Comparison of ENCODE assay signal across 9 cellular contexts in genomic region chr3:377158-377561, GRCh38.
DNase-seq lines count a peak whose midpoint lies in the region; ATAC-seq and TF ChIP-seq lines count a peak whose summit lies in the region.
"Had no signal": no experiment of that assay in that cellular context is flagged by ENCODE, and none has a peak within 500 bp of the region (broad histone marks: within the 10 kb centered on the region; RNA-seq: fewer than 3 reads in every experiment).

No MANE protein-coding gene starts in this region.

- H3K4me1 ChIP-seq in HAP-1 = no peaks in the 10 kb centered on the region
- H3K4me1 ChIP-seq: SJSA1 had no signal

- 0 out of 2 replicates have a peak, but pooled peaks have one; percentile 14 for TF ChIP-seq CTCF in GM12874 (IDR thresholded peaks at IDR 0.05; ENCODE audit: insufficient read depth, low read depth, low read length)

- no peak overlapping the region for H3K4me3 Mint-ChIP-seq in naive B cell
- no peak overlapping the region for H3K4me3 Mint-ChIP-seq in effector memory CD8-positive, alpha-beta T cell
- no peak overlapping the region for H3K4me3 Mint-ChIP-seq in naive thymus-derived CD8-positive, alpha-beta T cell

- DNase-seq in HAP-1 (ENCODE audit: low spot score in 2 of 2) (peak; percentile 22 to 65), NCI-H146 treated with DMSO at 0.1 percent for 48 hours (lab: John Stamatoyannopoulos, UW; ENCODE audit: unreplicated experiment) (peak; percentile 12), astrocyte of the hippocampus (ENCODE audit: low read depth, low spot score) (peak; percentile 58), naive B cell (peak; percentile 39)
- DNase-seq in effector memory CD8-positive, alpha-beta T cell = no peak
- no peak for DNase-seq in stimulated activated naive CD8-positive, alpha-beta T cell treated with anti-CD3 and anti-CD28 coated beads, Interleukin-15, Interleukin-2, amounts not matched to agents 100 U/mL and 50 U/mL, for 24 hours
- no peak for DNase-seq in naive thymus-derived CD8-positive, alpha-beta T cell

- H3K9me3 Mint-ChIP-seq in naive B cell = no peaks in the 10 kb centered on the region
- H3K9me3 Mint-ChIP-seq in effector memory CD8-positive, alpha-beta T cell = peaks cover 6 to 16% of the 10 kb centered on the region in 2 donors
- H3K9me3 Mint-ChIP-seq in naive thymus-derived CD8-positive, alpha-beta T cell = peaks cover 0 to 8% (median 2%) of the 10 kb centered on the region in 9 donors

- H3K4me1 Mint-ChIP-seq in naive B cell = peaks cover 0 to 6% (median 0%) of the 10 kb centered on the region in 3 donors
- H3K4me1 Mint-ChIP-seq in effector memory CD8-positive, alpha-beta T cell (ENCODE audit: low read depth in 2 of 2) = no peaks in the 10 kb centered on the region
- no peaks in the 10 kb centered on the region for H3K4me1 Mint-ChIP-seq in naive thymus-derived CD8-positive, alpha-beta T cell

- H3K9me3 ChIP-seq in HAP-1 = no peaks in the 10 kb centered on the region

- no peaks in the 10 kb centered on the region for H3K36me3 ChIP-seq in HAP-1 (replicated peaks)
- H3K36me3 ChIP-seq: SJSA1 had no signal

- H3K27me3 Mint-ChIP-seq in naive B cell = peaks cover 0 to 14% (median 4%) of the 10 kb centered on the region in 3 donors
- no peaks in the 10 kb centered on the region for H3K27me3 Mint-ChIP-seq in effector memory CD8-positive, alpha-beta T cell
- peaks cover 2 to 14% (median 8%) of the 10 kb centered on the region in 5 donors for H3K27me3 Mint-ChIP-seq in naive thymus-derived CD8-positive, alpha-beta T cell

- 0 out of 2 replicates have a peak, but pooled peaks cover 5% of the 10 kb centered on the region for H3K27me3 ChIP-seq in HAP-1 (ENCODE audit: low read depth)
- H3K27me3 ChIP-seq: SJSA1 had no signal

- no peak overlapping the region for H3K4me3 ChIP-seq in HAP-1
- H3K4me3 ChIP-seq: SJSA1 had no signal

- H3K27ac Mint-ChIP-seq in naive B cell = no peak overlapping the region
- no peak overlapping the region for H3K27ac Mint-ChIP-seq in effector memory CD8-positive, alpha-beta T cell
- no peak overlapping the region for H3K27ac Mint-ChIP-seq in naive thymus-derived CD8-positive, alpha-beta T cell

- POLR2A ChIA-PET in naive thymus-derived CD8-positive, alpha-beta T cell (lab: Charles Lee) = no interaction called here

- H3K36me3 Mint-ChIP-seq in naive B cell = no peaks in the 10 kb centered on the region
- no peaks in the 10 kb centered on the region for H3K36me3 Mint-ChIP-seq in effector memory CD8-positive, alpha-beta T cell (ENCODE audit: insufficient read depth)
- H3K36me3 Mint-ChIP-seq in naive thymus-derived CD8-positive, alpha-beta T cell = no peaks in the 10 kb centered on the region

- in situ Hi-C loops in HAP-1 (cut with MboI; ENCODE audit: low sequenced_read_pairs) = no loop called here

- peak in 1 of 2 donors; percentile 45 for ATAC-seq in naive B cell (ENCODE audit: low read depth in 2 of 2)
- no peak for ATAC-seq in effector memory CD8-positive, alpha-beta T cell (replicated peaks)
- ATAC-seq in stimulated activated naive CD8-positive, alpha-beta T cell treated with anti-CD3 and anti-CD28 coated beads, Interleukin-15, Interleukin-2, amounts not matched to agents 100 U/mL and 50 U/mL, for 24 hours = no peak
- ATAC-seq in naive thymus-derived CD8-positive, alpha-beta T cell = no peak

Comparison
In these comparisons a context has a peak if more than half of its experiments do, and no peak if none do; other contexts are left out.
1. DNase-seq: peak in HAP-1 (2 of 2), NCI-H146 treated with DMSO at 0.1 percent for 48 hours (single experiment), astrocyte of the hippocampus (single experiment) and naive B cell (single experiment); none in effector memory CD8-positive, alpha-beta T cell (0 of 3), stimulated activated naive CD8-positive, alpha-beta T cell treated with anti-CD3 and anti-CD28 coated beads, Interleukin-15, Interleukin-2, amounts not matched to agents 100 U/mL and 50 U/mL, for 24 hours (single experiment) and naive thymus-derived CD8-positive, alpha-beta T cell (0 of 10).